Comparison of ENCODE assay signal across 9 cellular contexts in the genomic region with DNA sequence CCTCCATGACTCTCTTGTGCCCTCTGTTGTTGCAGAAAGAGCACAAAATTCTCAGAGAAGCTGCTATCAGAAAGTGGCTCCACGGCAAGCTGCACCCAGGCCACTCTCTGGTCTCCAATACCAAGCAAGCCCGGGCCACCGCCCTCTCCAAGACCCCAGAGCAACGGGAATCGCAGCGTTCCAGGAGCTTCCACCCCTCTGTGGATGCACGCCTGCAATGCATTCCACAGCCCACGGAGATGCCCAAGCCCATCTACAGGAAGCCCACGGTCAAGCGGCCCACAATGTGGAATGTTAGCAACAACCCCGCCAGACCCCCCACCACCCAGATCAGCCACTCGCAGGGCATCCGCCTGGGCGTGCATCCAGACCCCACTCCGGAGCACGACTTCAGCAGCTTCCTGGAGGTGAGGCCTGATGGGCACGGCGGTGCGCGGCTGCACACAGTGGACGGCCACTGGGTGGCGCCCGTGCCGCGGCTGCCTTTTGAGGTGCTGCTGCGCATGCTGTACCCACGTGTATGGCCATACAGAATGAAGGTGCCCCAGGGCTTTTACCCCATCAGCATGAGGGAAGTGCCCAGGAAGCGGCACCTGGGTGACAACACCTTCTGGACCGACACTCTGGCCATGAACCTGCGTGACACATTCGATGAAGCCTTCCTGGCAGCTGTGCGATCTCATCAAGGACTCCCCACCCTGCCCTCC. TPM values are rescaled to one million over a fixed set of nuclear protein-coding genes. Genes with fewer than 3 reads are reported as not detected.
DNase-seq lines count a peak whose midpoint lies in the region; ATAC-seq and TF ChIP-seq lines count a peak whose summit lies in the region.
"Had no signal": no experiment of that assay in that cellular context is flagged by ENCODE, and none has a peak within 500 bp of the region (broad histone marks: within the 10 kb centered on the region; RNA-seq: fewer than 3 reads in every experiment).

No MANE protein-coding gene starts in this region.

- no peaks in the 10 kb centered on the region for H3K27me3 ChIP-seq in SU-DHL-6 (ENCODE audit: low read length)
- no peaks in the 10 kb centered on the region for H3K27me3 ChIP-seq in hepatocyte

- H3K4me1 ChIP-seq in hepatocyte (ENCODE audit: insufficient read depth) = no peaks in the 10 kb centered on the region

- H3K4me1 Mint-ChIP-seq in activated naive CD4-positive, alpha-beta T cell treated with anti-CD3 and anti-CD28 coated beads, Interleukin-2, amount 50 U/mL, for 24 hours = peaks cover 15% of the 10 kb centered on the region

- peaks cover 4% of the 10 kb centered on the region for H3K36me3 Mint-ChIP-seq in activated naive CD4-positive, alpha-beta T cell treated with anti-CD3 and anti-CD28 coated beads, Interleukin-2, amount 50 U/mL, for 24 hours

- TF ChIP-seq CTCF in SU-DHL-6 (IDR thresholded peaks at IDR 0.05; ENCODE audit: insufficient read depth, low read length, poor library complexity, severe bottlenecking) (peak; percentile 95), hepatocyte (IDR thresholded peaks at IDR 0.05; ENCODE audit: poor library complexity) (peak; percentile 69)

- WGBS in hepatocyte (ENCODE audit: low lambda C conversion rate, missing lambda C conversion rate) = 49% methylated on average over 31 of the region's 32 CpGs

- H3F3A ChIP-seq in SU-DHL-6 (ENCODE audit: insufficient read depth) = no peaks in the 10 kb centered on the region

- DNase-seq in NCI-H2029 (lab: John Stamatoyannopoulos, UW) (peak; percentile 4), NCI-H2029 treated with DMSO at 0.1 percent for 48 hours (lab: John Stamatoyannopoulos, UW) (no peak), hepatocyte (ENCODE audit: low spot score) (peak; percentile 77), amniotic stem cell (lab: John Stamatoyannopoulos, UW) (no peak)
- peak; percentile 50 to 77 (median 62) for DNase-seq in stimulated activated CD4-positive, alpha-beta T cell treated with anti-CD3 and anti-CD28 coated beads, Interleukin-1b, Interleukin-23, amount 100 ng/mL, for 24 hours (ENCODE audit: low read depth in 4 of 4, low spot score in 1 of 4)

- H3K9me2 ChIP-seq in SU-DHL-6 (replicated peaks; ENCODE audit: insufficient read depth, low read length) (no peaks in the 10 kb centered on the region), hepatocyte (replicated peaks; ENCODE audit: insufficient read depth) (no peaks in the 10 kb centered on the region)

- H2AFZ ChIP-seq in SU-DHL-6 (ENCODE audit: low read depth, low read length, severe bottlenecking) (no peak overlapping the region), hepatocyte (no peak overlapping the region)

- H3K4me3 Mint-ChIP-seq in activated naive CD4-positive, alpha-beta T cell treated with anti-CD3 and anti-CD28 coated beads, Interleukin-2, amount 50 U/mL, for 24 hours = no peak overlapping the region

- H3K9me3 Mint-ChIP-seq in activated naive CD4-positive, alpha-beta T cell treated with anti-CD3 and anti-CD28 coated beads, Interleukin-2, amount 50 U/mL, for 24 hours = no peaks in the 10 kb centered on the region

- no peak overlapping the region for H3K9ac ChIP-seq in SU-DHL-6 (ENCODE audit: low read length)
- H3K9ac ChIP-seq: BLaER1 had no signal

- H3K79me2 ChIP-seq in SU-DHL-6 (ENCODE audit: insufficient read depth, low read length) = no peaks in the 10 kb centered on the region
- no peaks in the 10 kb centered on the region for H3K79me2 ChIP-seq in hepatocyte

- no peak overlapping the region for H3K4me3 ChIP-seq in SU-DHL-6 (ENCODE audit: insufficient read depth, low read length, poor library complexity, severe bottlenecking)
- no peak overlapping the region for H3K4me3 ChIP-seq in hepatocyte
- H3K4me3 ChIP-seq: BLaER1 had no signal

- H4K20me1 ChIP-seq in SU-DHL-6 (ENCODE audit: low read depth, low read length) (no peaks in the 10 kb centered on the region), hepatocyte (ENCODE audit: insufficient read depth, poor library complexity, severe bottlenecking) (no peaks in the 10 kb centered on the region)

- no peak overlapping the region for H3K27ac ChIP-seq in SU-DHL-6 (ENCODE audit: low read depth, low read length)
- H3K27ac ChIP-seq in hepatocyte = no peak overlapping the region
- H3K27ac ChIP-seq: BLaER1 had no signal

- H3K4me2 ChIP-seq in SU-DHL-6 (ENCODE audit: low read depth, low read length, poor library complexity, severe bottlenecking) (no peak overlapping the region), hepatocyte (no peak overlapping the region)
- H3K4me2 ChIP-seq: BLaER1 had no signal

- no peaks in the 10 kb centered on the region for H3K27me3 Mint-ChIP-seq in activated naive CD4-positive, alpha-beta T cell treated with anti-CD3 and anti-CD28 coated beads, Interleukin-2, amount 50 U/mL, for 24 hours

- peak; percentile 96 for ATAC-seq in HG02981 (IDR thresholded peaks at IDR 0.05; ENCODE audit: unreplicated experiment)

- no peaks in the 10 kb centered on the region for H3K36me3 ChIP-seq in SU-DHL-6 (ENCODE audit: low read length)
- H3K36me3 ChIP-seq in hepatocyte (replicated peaks; ENCODE audit: insufficient read depth, low read depth) = no peaks in the 10 kb centered on the region

- H3K9me3 ChIP-seq in SU-DHL-6 (ENCODE audit: insufficient read depth, low read length) = no peaks in the 10 kb centered on the region
- H3K9me3 ChIP-seq in hepatocyte (ENCODE audit: low read depth) = no peaks in the 10 kb centered on the region
- H3K9me3 ChIP-seq: BLaER1 had no signal

- H3K27ac Mint-ChIP-seq in activated naive CD4-positive, alpha-beta T cell treated with anti-CD3 and anti-CD28 coated beads, Interleukin-2, amount 50 U/mL, for 24 hours = peak overlapping the region; percentile 52

RNA-seq across cellular contexts. Expression of gene ANKRD53, which starts 6.3 kb away (rescaled TPM):
- 0.48 and 0.97 TPM in 2 replicates for total RNA-seq in hepatocyte
- 3.4 and 4.7 TPM in 2 replicates for polyA plus RNA-seq in hepatocyte

RNA-seq across cellular contexts. Expression of gene TEX261, which starts 9.9 kb away (rescaled TPM):
- total RNA-seq in hepatocyte = 62.6 and 81.0 TPM in 2 replicates
- polyA plus RNA-seq in hepatocyte = 39.5 and 41.5 TPM in 2 replicates

RNA-seq across cellular contexts. Expression of gene ATP6V1B1, which starts 49.0 kb away (rescaled TPM):
- total RNA-seq in hepatocyte = 0.84 and 1.7 TPM in 2 replicates
- polyA plus RNA-seq in hepatocyte = 2.9 and 4.0 TPM in 2 replicates

Comparison
In these comparisons a context has a peak if more than half of its experiments do, and no peak if none do; other contexts are left out.
1. DNase-seq: peak in NCI-H2029 (single experiment), hepatocyte (single experiment) and stimulated activated CD4-positive, alpha-beta T cell treated with anti-CD3 and anti-CD28 coated beads, Interleukin-1b, Interleukin-23, amount 100 ng/mL, for 24 hours (4 of 4); none in NCI-H2029 treated with DMSO at 0.1 percent for 48 hours (single experiment) and amniotic stem cell (single experiment).